ENCODE assay signal across 13 cellular contexts in the genomic region with DNA sequence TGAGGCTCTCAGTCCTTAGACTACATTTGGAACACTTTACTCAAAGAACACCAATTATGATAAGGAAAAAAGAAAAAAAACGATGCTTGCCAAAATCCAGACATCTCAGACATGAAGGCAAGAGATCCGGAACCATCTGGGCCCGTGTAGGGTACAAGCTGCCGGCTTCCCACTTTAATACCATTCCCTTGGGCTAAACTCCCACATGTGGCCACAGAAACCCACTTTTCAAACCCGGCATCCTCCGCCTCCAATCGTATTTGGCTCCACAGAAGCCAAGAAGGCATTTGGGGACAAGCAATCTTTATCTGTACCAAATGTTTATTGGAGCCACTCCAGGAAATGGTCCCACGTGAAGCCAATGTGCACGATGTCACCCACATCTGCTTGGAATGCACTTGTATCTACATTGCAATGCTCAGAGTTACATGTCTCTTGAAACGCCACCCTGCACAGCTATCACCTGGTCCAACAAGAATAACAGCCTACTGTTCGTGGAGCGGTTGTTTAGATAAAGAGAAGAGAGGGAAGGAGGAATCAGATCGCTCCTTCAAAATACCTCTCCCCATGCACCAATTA.
"Had no signal": no experiment of that assay in that cellular context is flagged by ENCODE, and none has a peak within 500 bp of the region (broad histone marks: within the 10 kb centered on the region; RNA-seq: fewer than 3 reads in every experiment).

No MANE protein-coding gene starts in this region.

- H3K4me3 ChIP-seq: esophagus muscularis mucosa, hepatocyte, vagina had no signal

- ATAC-seq: left colon had no signal

- H3K27me3 ChIP-seq: esophagus muscularis mucosa, hepatocyte, vagina had no signal

- H3K27ac ChIP-seq: esophagus muscularis mucosa, hepatocyte, vagina had no signal

- DNase-seq: activated CD4-positive, alpha-beta memory T cell treated with anti-CD3 and anti-CD28 coated beads for 36 hours; activated T-cell treated with anti-CD3 and anti-CD28 coated beads for 4 hours; dermis blood vessel endothelial cell; effector memory CD4-positive, alpha-beta T cell; left colon; nephron progenitor cell; nucleus accumbens; stimulated activated CD4-positive, alpha-beta T cell treated with anti-CD3 and anti-CD28 coated beads, Interleukin-12 subunit alpha, Interleukin-12 subunit beta, amount 100 ng/mL, for 4 hours; stimulated activated CD4-positive, alpha-beta T cell treated with anti-CD3 and anti-CD28 coated beads, Interleukin-2, amount 100 ng/mL, for 24 hours; stimulated activated naive CD4-positive, alpha-beta T cell treated with Interleukin-2 at 50 U/mL for 16 hours had no signal

- H3K36me3 ChIP-seq: esophagus muscularis mucosa, vagina had no signal

- H3K79me2 ChIP-seq: hepatocyte had no signal

- H3K4me2 ChIP-seq: hepatocyte had no signal

- H3K9me3 ChIP-seq: esophagus muscularis mucosa, vagina had no signal

- H2AFZ ChIP-seq: hepatocyte had no signal
